Comparison of ENCODE assay signal across 14 cellular contexts in the genomic region with DNA sequence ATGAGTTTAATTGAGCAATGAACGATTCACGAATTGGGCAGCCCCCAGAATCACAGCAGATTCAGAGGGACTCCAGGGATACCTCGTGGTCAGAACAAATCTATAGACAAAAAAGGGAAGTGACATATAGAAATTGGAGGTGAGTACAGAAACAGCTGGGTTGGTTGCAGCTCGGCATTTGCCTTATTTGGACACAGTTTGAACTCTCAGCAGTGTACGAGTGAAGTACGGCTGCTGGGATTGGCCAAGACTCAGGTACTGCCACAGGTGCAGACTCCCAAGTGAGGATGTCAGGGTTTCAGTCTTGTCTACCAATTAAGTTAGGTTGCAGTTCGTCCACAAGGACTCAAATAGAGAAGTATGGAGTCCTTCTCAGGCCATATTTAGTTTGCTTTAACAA. TPM values are rescaled to one million over a fixed set of nuclear protein-coding genes. Genes with fewer than 3 reads are reported as not detected.
DNase-seq lines count a peak whose midpoint lies in the region; ATAC-seq and TF ChIP-seq lines count a peak whose summit lies in the region.
"Had no signal": no experiment of that assay in that cellular context is flagged by ENCODE, and none has a peak within 500 bp of the region (broad histone marks: within the 10 kb centered on the region; RNA-seq: fewer than 3 reads in every experiment).

No MANE protein-coding gene starts in this region.

- peaks cover 49% of the 10 kb centered on the region for H3K4me1 Mint-ChIP-seq in CD4-positive, alpha-beta T cell (ENCODE audit: low read depth)

- intact Hi-C loops in CD4-positive, alpha-beta T cell (cut with DNase I, micrococcal nuclease) = loop anchor here (2.0 to 5.0 kb wide), 3 partner anchors 29 to 836 kb away; a partner anchor contains a TSS
- intact Hi-C loops in Right ventricle myocardium inferior (cut with DNase I) = no loop called here

- no peak for TF ChIP-seq POLR2A in NB4 (IDR thresholded peaks at IDR 0.05; ENCODE audit: extremely low read depth, insufficient read length)

- peak overlapping the region; percentile 83 for H3K27ac Mint-ChIP-seq in CD4-positive, alpha-beta T cell

- H3K27me3 Mint-ChIP-seq in CD4-positive, alpha-beta T cell = no peaks in the 10 kb centered on the region

- H3K9me3 ChIP-seq in CD4-positive, alpha-beta T cell (ENCODE audit: control insufficient read depth, low read length) = no peaks in the 10 kb centered on the region

- no peak overlapping the region for H3K4me3 ChIP-seq in GM12864 (ENCODE audit: low read depth, low read length)
- no peak overlapping the region for H3K4me3 ChIP-seq in NB4 (ENCODE audit: low read depth, low read length)
- H3K4me3 ChIP-seq in coronary artery = no peak overlapping the region

- CTCF ChIA-PET in CD4-positive, alpha-beta T cell (lab: Charles Lee) = interaction anchor here (1.3 kb wide), 1 partner anchor 8 kb away, joined by 5 read pairs; no protein-coding TSS in a partner anchor

- TF ChIP-seq CTCF in CD4-positive, alpha-beta T cell (IDR thresholded peaks at IDR 0.05) = no peak
- TF ChIP-seq CTCF in GM12864 (IDR thresholded peaks at IDR 0.05; ENCODE audit: low read depth, low read length, missing control alignments) (no peak), NB4 (IDR thresholded peaks at IDR 0.05; ENCODE audit: low read depth, low read length) (no peak), coronary artery (IDR thresholded peaks at IDR 0.05) (no peak)

- DNase-seq in CD4-positive, alpha-beta T cell = no peak
- DNase-seq in GM12864 (ENCODE audit: low read depth) (peak; percentile 88), NB4 (ENCODE audit: low read depth) (peak; percentile 63), coronary artery (ENCODE audit: low spot score) (peak; percentile 50), Right ventricle myocardium inferior (ENCODE audit: missing footprints) (no peak), NCI-H2171 treated with DMSO at 0.1 percent for 48 hours (lab: John Stamatoyannopoulos, UW) (no peak)
- no peak for DNase-seq in stimulated activated CD4-positive, alpha-beta T cell treated with anti-CD3 and anti-CD28 coated beads, Interleukin-1b, Interleukin-23, amount 100 ng/mL, for 48 hours
- DNase-seq: NCI-H2107 had no signal

- POLR2A ChIA-PET in CD4-positive, alpha-beta T cell (lab: Charles Lee) = no interaction called here

- no peak overlapping the region for H3K27ac ChIP-seq in CD4-positive, alpha-beta T cell (ENCODE audit: low read depth, low read length)
- no peak overlapping the region for H3K27ac ChIP-seq in coronary artery

- no peak overlapping the region for H3K4me3 Mint-ChIP-seq in CD4-positive, alpha-beta T cell

- no peak for ATAC-seq in CD4-positive, alpha-beta T cell (ENCODE audit: poor library complexity)
- ATAC-seq in GM18861 (IDR thresholded peaks at IDR 0.05; ENCODE audit: unreplicated experiment) (no peak), Right ventricle myocardium inferior (no peak)
- ATAC-seq: left lobe of liver had no signal

- peaks cover 3% of the 10 kb centered on the region for H3K9me3 Mint-ChIP-seq in CD4-positive, alpha-beta T cell

- H3K27me3 ChIP-seq in CD4-positive, alpha-beta T cell (ENCODE audit: control insufficient read depth, insufficient read depth, low read length) = no peaks in the 10 kb centered on the region

- peaks cover 3% of the 10 kb centered on the region for H3K36me3 Mint-ChIP-seq in CD4-positive, alpha-beta T cell (ENCODE audit: low read depth)

RNA-seq across cellular contexts. Expression of a gene that starts 28.2 kb away (rescaled TPM):
- total RNA-seq in CD4-positive, alpha-beta T cell = not detected
- not detected for total RNA-seq in Right ventricle myocardium inferior
- total RNA-seq: activated CD4-positive, alpha-beta T cell treated with anti-CD3 and anti-CD28 coated beads, Interleukin-2, amount 10 ng/mL, durations not matched to agents 24 days and 14 days; astrocyte; CD4-positive, CD25-positive, alpha-beta regulatory T cell; G401; left lobe of liver had no signal

RNA-seq across cellular contexts. Expression of a gene that starts 28.3 kb away (rescaled TPM):
- 10 to 100 TPM; 56.9 to 62.6 TPM for total RNA-seq in CD4-positive, alpha-beta T cell
- total RNA-seq in Right ventricle myocardium inferior = 24.2 TPM

Comparison
In these comparisons a context has a peak if more than half of its experiments do, and no peak if none do; other contexts are left out.
1. DNase-seq: peak in GM12864 (single experiment), NB4 (single experiment) and coronary artery (single experiment); none in CD4-positive, alpha-beta T cell (0 of 10), Right ventricle myocardium inferior (single experiment), NCI-H2171 treated with DMSO at 0.1 percent for 48 hours (single experiment) and stimulated activated CD4-positive, alpha-beta T cell treated with anti-CD3 and anti-CD28 coated beads, Interleukin-1b, Interleukin-23, amount 100 ng/mL, for 48 hours (single experiment).